In the genomic region with DNA sequence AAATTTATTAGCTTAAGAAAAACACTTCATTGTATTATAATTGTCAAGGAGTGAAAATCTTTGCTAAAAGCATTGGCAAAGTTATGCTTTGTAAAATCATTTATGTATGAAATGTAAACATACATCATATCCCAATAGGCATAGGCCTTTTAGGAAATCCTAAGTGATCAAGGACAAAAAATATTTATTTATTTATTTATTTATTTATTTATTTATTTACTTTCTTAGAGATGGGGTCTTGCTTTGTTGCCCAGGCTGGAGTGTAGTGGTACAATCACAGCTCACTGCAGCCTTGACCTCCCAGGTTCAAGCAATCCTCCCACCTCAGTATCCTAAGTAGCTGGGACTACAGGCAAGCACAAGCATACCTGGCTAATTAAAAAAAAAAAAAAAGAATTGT, we compare ENCODE assay signal across 33 cellular contexts. TPM values are rescaled to one million over a fixed set of nuclear protein-coding genes. Genes with fewer than 3 reads are reported as not detected.
"Had no signal": no experiment of that assay in that cellular context is flagged by ENCODE, and none has a peak within 500 bp of the region (broad histone marks: within the 10 kb centered on the region; RNA-seq: fewer than 3 reads in every experiment).

No MANE protein-coding gene starts in this region.

- H3K36me3 ChIP-seq: adrenal gland, ascending aorta, brain microvascular endothelial cell, breast epithelium, cardiac muscle cell had no signal

- DNase-seq: activated effector memory CD4-positive, alpha-beta T cell treated with anti-CD3 and anti-CD28 coated beads, Interleukin-2, amount 50 U/mL, for 16 hours; activated effector memory CD4-positive, alpha-beta T cell treated with Interleukin-2 at 50 U/mL for 16 hours; activated gamma-delta T cell; activated gamma-delta T cell treated with Interleukin-2 at 50 U/mL for 16 hours; activated naive CD4-positive, alpha-beta T cell; activated naive CD4-positive, alpha-beta T cell treated with anti-CD3 and anti-CD28 coated beads for 36 hours; activated naive CD4-positive, alpha-beta T cell treated with anti-CD3 and anti-CD28 coated beads, Interleukin-2, amount 10 ng/mL, durations not matched to agents 7 days and 5 days; activated naive CD4-positive, alpha-beta T cell treated with anti-CD3 and anti-CD28 coated beads, Interleukin-2, amount 50 U/mL, for 16 hours; activated naive CD4-positive, alpha-beta T cell treated with Interleukin-2 at 50 U/mL for 16 hours; activated naive CD8-positive, alpha-beta T cell treated with anti-CD3 and anti-CD28 coated beads for 36 hours; activated naive CD8-positive, alpha-beta T cell treated with anti-CD3 and anti-CD28 coated beads, Interleukin-2, amount 10 ng/mL, durations not matched to agents 7 days and 5 days; activated naive CD8-positive, alpha-beta T cell treated with anti-CD3 and anti-CD28 coated beads, Interleukin-2, amount 50 U/mL, for 24 hours; activated T-cell treated with anti-CD3 and anti-CD28 coated beads, Interleukin-2, amount 50 U/mL, for 24 hours; activated T-cell treated with anti-CD3 and anti-CD28 coated beads, Interleukin-2, amount 50 U/mL, for 4 hours; activated T-cell treated with anti-CD3 and anti-CD28 coated beads, Interleukin-2, amount 50 U/mL, for 48 hours; activated T-cell treated with anti-CD3 and anti-CD28 coated beads, Interleukin-2, amount 50 U/mL, for 72 hours; adrenal gland; amniotic stem cell; amygdala; anterior cingulate cortex; aorta; body of pancreas; brain microvascular endothelial cell; caudate nucleus; central memory CD4-positive, alpha-beta T cell; cerebellar nuclear complex had no signal

- H3K4me1 ChIP-seq: adrenal gland, ascending aorta, body of pancreas, breast epithelium had no signal

- H3K4me3 ChIP-seq: adrenal gland, ascending aorta, body of pancreas, breast epithelium, cardiac muscle cell had no signal

- H3K27me3 ChIP-seq: adrenal gland, ascending aorta, body of pancreas, brain microvascular endothelial cell, breast epithelium, cardiac muscle cell had no signal

- ATAC-seq: activated naive CD4-positive, alpha-beta T cell treated with anti-CD3 and anti-CD28 coated beads, Interleukin-2, amount 50 U/mL, for 72 hours; activated naive CD8-positive, alpha-beta T cell treated with anti-CD3 and anti-CD28 coated beads, Interleukin-2, amount 50 U/mL, for 24 hours; activated T-cell treated with anti-CD3 and anti-CD28 coated beads, Interleukin-2, amount 50 U/mL, for 4 hours; activated T-cell treated with anti-CD3 and anti-CD28 coated beads, Interleukin-2, amount 50 U/mL, for 72 hours; activated T-helper 17 cell treated with anti-CD3 and anti-CD28 coated beads, Interleukin-2, amount 50 U/mL, for 72 hours; body of pancreas had no signal

- FAIRE-seq: astrocyte, bronchial epithelial cell had no signal

- H3K27ac ChIP-seq: adrenal gland, ascending aorta, body of pancreas, brain microvascular endothelial cell, breast epithelium, cardiac muscle cell had no signal

RNA-seq across cellular contexts. Expression of gene DLGAP5, which starts 32.0 kb away (rescaled TPM):
- total RNA-seq: ascending aorta, body of pancreas had no signal
